ENCODE assay signal across 24 cellular contexts in genomic region chr10:84921701-84922100, GRCh38.
"Had no signal": no experiment of that assay in that cellular context is flagged by ENCODE, and none has a peak within 500 bp of the region (broad histone marks: within the 10 kb centered on the region; RNA-seq: fewer than 3 reads in every experiment).

No MANE protein-coding gene starts in this region.

- H3K9me3 ChIP-seq: colonic mucosa had no signal

- ATAC-seq: effector memory CD8-positive, alpha-beta T cell; esophagus mucosa; foreskin keratinocyte; gastrocnemius medialis; gastroesophageal sphincter; heart left ventricle; heart right ventricle had no signal

- H3K27me3 Mint-ChIP-seq: dendritic cell treated with granulocyte-macrophage colony-stimulating factor and Interleukin-4, amounts not matched to agents 40 ng/mL and 50 ng/mL, for 4 days; effector memory CD8-positive, alpha-beta T cell had no signal

- H3K4me1 Mint-ChIP-seq: endodermal cell had no signal

- H3K4me3 Mint-ChIP-seq: dendritic cell treated with granulocyte-macrophage colony-stimulating factor and Interleukin-4, amounts not matched to agents 40 ng/mL and 50 ng/mL, for 4 days; effector memory CD8-positive, alpha-beta T cell; endodermal cell had no signal

- H3K27ac ChIP-seq: colonic mucosa, coronary artery, dorsolateral prefrontal cortex, epithelial cell of prostate, esophagus muscularis mucosa, esophagus squamous epithelium, foreskin keratinocyte, gastrocnemius medialis, gastroesophageal sphincter, heart left ventricle, heart right ventricle had no signal

- H3K27me3 ChIP-seq: colonic mucosa, esophagus muscularis mucosa, esophagus squamous epithelium, foreskin keratinocyte, gastrocnemius medialis, gastroesophageal sphincter, heart left ventricle, heart right ventricle had no signal

- H3K27ac Mint-ChIP-seq: dendritic cell treated with granulocyte-macrophage colony-stimulating factor and Interleukin-4, amounts not matched to agents 40 ng/mL and 50 ng/mL, for 4 days; effector memory CD8-positive, alpha-beta T cell; endodermal cell had no signal

- H3K9me3 Mint-ChIP-seq: dendritic cell treated with granulocyte-macrophage colony-stimulating factor and Interleukin-4, amounts not matched to agents 40 ng/mL and 50 ng/mL, for 4 days had no signal

- H3K4me3 ChIP-seq: colonic mucosa, coronary artery, dorsolateral prefrontal cortex, esophagus muscularis mucosa, esophagus squamous epithelium, gastrocnemius medialis, gastroesophageal sphincter, heart left ventricle, heart right ventricle had no signal

- H3K36me3 ChIP-seq: colonic mucosa, esophagus muscularis mucosa, esophagus squamous epithelium, gastrocnemius medialis, gastroesophageal sphincter, heart left ventricle, heart right ventricle had no signal

- DNase-seq: colonic mucosa; cortex of kidney; dermis blood vessel endothelial cell; dorsolateral prefrontal cortex; effector CD4-positive, alpha-beta T cell; effector CD8-positive, alpha-beta T cell; effector memory CD4-positive, alpha-beta T cell; effector memory CD8-positive, alpha-beta T cell; endodermal cell; erythroblast; esophagus squamous epithelium; foreskin fibroblast; foreskin keratinocyte; gastrocnemius medialis; glutamatergic neuron; head of caudate nucleus; heart left ventricle; heart right ventricle had no signal

- H3K4me1 ChIP-seq: colonic mucosa, esophagus muscularis mucosa, esophagus squamous epithelium, foreskin keratinocyte, gastrocnemius medialis, gastroesophageal sphincter, heart left ventricle, heart right ventricle had no signal
